In genomic region chr1:203795382-203796222, GRCh38 we compare ENCODE assay signal across 1 cellular context.
TF ChIP-seq lines count a peak whose summit lies in the region.

A gene with protein sequence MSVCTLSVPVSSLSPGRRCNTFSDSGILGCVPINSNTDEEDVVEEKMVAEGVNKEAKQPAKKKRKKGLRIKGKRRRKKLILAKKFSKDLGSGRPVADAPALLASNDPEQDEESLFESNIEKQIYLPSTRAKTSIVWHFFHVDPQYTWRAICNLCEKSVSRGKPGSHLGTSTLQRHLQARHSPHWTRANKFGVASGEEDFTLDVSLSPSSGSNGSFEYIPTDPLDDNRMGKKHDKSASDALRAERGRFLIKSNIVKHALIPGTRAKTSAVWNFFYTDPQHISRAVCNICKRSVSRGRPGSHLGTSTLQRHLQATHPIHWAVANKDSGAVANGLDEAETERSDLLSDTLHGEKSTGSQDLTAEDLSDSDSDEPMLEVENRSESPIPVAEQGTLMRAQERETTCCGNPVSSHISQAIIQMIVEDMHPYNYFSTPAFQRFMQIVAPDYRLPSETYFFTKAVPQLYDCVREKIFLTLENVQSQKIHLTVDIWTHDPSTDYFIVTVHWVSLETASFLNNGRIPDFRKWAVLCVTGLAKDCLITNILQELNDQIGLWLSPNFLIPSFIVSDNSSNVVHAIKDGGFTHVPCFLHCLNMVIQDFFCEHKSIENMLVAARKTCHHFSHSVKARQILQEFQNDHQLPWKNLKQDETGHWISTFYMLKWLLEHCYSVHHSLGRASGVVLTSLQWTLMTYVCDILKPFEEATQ (N-terminal part only) (plus strand): TSS chr1:203795623. CDS start chr1:203797523, 1,900 bp downstream.
TSS of gene ZC3H11A (plus strand) at chr1:203795623. CDS start at chr1:203817071, 21,448 bp downstream.

TF ChIP-seq in HEK293, 187 proteins besides CTCF, POLR2A, EP300 and RAD21 (continued from another document and continues in another):
- TF ChIP-seq HIC1 (tag by site-specific recombination; IDR thresholded peaks at IDR 0.05), result peak; percentile 69
- no peak for TF ChIP-seq ZNF624 (tag by site-specific recombination; IDR thresholded peaks at IDR 0.05)
- TF ChIP-seq ZNF140 (tag by site-specific recombination; IDR thresholded peaks at IDR 0.05), result no peak
- TF ChIP-seq, protein P1, sequence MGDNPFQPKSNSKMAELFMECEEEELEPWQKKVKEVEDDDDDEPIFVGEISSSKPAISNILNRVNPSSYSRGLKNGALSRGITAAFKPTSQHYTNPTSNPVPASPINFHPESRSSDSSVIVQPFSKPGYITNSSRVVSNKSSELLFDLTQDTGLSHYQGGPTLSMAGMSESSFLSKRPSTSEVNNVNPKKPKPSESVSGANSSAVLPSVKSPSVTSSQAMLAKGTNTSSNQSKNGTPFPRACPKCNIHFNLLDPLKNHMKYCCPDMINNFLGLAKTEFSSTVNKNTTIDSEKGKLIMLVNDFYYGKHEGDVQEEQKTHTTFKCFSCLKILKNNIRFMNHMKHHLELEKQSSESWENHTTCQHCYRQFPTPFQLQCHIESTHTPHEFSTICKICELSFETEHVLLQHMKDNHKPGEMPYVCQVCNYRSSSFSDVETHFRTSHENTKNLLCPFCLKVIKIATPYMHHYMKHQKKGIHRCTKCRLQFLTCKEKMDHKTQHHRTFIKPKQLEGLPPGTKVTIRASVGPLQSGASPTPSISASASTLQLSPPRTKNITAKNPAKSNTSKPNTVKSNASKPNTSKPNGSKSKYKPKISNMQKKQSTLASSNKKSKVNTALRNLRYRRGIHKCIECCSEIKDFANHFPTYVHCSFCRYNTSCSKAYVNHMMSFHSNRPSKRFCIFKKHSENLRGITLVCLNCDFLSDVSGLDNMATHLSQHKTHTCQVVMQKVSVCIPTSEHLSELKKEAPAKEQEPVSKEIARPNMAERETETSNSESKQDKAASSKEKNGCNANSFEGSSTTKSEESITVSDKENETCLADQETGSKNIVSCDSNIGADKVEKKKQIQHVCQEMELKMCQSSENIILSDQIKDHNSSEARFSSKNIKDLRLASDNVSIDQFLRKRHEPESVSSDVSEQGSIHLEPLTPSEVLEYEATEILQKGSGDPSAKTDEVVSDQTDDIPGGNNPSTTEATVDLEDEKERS (tag by site-specific recombination; IDR thresholded peaks at IDR 0.05), result no peak
- TF ChIP-seq WT1 (tag by site-specific recombination; IDR thresholded peaks at IDR 0.05), result no peak
- TF ChIP-seq ZNF629 (tag by site-specific recombination; IDR thresholded peaks at IDR 0.05), result peak; percentile 87
- TF ChIP-seq ZBTB48 (tag by site-specific recombination; IDR thresholded peaks at IDR 0.05), result no peak
- peak; percentile 39; the same call in 1 of the 2 replicates for TF ChIP-seq ZNF518A (tag by site-specific recombination; conservative IDR thresholded peaks at IDR 0.05; ENCODE audit: low read depth)
- no peak for TF ChIP-seq ZNF354C (tag by site-specific recombination; IDR thresholded peaks at IDR 0.05; ENCODE audit: borderline replicate concordance, low read depth)
- TF ChIP-seq ZNF560 (tag by site-specific recombination; IDR thresholded peaks at IDR 0.05; ENCODE audit: borderline replicate concordance), result no peak
- 0 out of 2 replicates have a peak, but pooled peaks have one; percentile 56 for TF ChIP-seq ZNF660 (tag by site-specific recombination; IDR thresholded peaks at IDR 0.05)
- no peak for TF ChIP-seq ZNF148 (tag by site-specific recombination; IDR thresholded peaks at IDR 0.05; ENCODE audit: borderline replicate concordance)
- no peak for TF ChIP-seq GFI1B (tag by site-specific recombination; IDR thresholded peaks at IDR 0.05)
- no peak for TF ChIP-seq ZNF585B (tag by site-specific recombination; IDR thresholded peaks at IDR 0.05)
- no peak for TF ChIP-seq ZNF157 (tag by site-specific recombination; IDR thresholded peaks at IDR 0.05)
- TF ChIP-seq YY1 (tag by site-specific recombination; IDR thresholded peaks at IDR 0.05), result peak; percentile 97
- TF ChIP-seq ZNF350 (tag by site-specific recombination; IDR thresholded peaks at IDR 0.05), result no peak
- no peak for TF ChIP-seq RBAK (tag by site-specific recombination; IDR thresholded peaks at IDR 0.05)
- TF ChIP-seq ZNF146 (tag by site-specific recombination; IDR thresholded peaks at IDR 0.05), result no peak
- TF ChIP-seq ZNF174 (tag by site-specific recombination; IDR thresholded peaks at IDR 0.05), result no peak
- TF ChIP-seq ZNF302 (tag by site-specific recombination; IDR thresholded peaks at IDR 0.05; ENCODE audit: low read depth), result no peak
- TF ChIP-seq PRDM10 (tag by site-specific recombination; IDR thresholded peaks at IDR 0.05), result no peak
- TF ChIP-seq SP2 (tag by site-specific recombination; IDR thresholded peaks at IDR 0.05), result peak; percentile 57
- TF ChIP-seq ZNF366 (tag by site-specific recombination; conservative IDR thresholded peaks at IDR 0.05), result 0 out of 2 replicates have a peak, but pooled peaks have one; percentile 8
- TF ChIP-seq, protein P2, sequence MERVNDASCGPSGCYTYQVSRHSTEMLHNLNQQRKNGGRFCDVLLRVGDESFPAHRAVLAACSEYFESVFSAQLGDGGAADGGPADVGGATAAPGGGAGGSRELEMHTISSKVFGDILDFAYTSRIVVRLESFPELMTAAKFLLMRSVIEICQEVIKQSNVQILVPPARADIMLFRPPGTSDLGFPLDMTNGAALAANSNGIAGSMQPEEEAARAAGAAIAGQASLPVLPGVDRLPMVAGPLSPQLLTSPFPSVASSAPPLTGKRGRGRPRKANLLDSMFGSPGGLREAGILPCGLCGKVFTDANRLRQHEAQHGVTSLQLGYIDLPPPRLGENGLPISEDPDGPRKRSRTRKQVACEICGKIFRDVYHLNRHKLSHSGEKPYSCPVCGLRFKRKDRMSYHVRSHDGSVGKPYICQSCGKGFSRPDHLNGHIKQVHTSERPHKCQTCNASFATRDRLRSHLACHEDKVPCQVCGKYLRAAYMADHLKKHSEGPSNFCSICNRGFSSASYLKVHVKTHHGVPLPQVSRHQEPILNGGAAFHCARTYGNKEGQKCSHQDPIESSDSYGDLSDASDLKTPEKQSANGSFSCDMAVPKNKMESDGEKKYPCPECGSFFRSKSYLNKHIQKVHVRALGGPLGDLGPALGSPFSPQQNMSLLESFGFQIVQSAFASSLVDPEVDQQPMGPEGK (tag by site-specific recombination; IDR thresholded peaks at IDR 0.05), result peak; percentile 37; the same call in 1 of the 2 replicates
- no peak for TF ChIP-seq ZNF626 (tag by site-specific recombination; IDR thresholded peaks at IDR 0.05)
- no peak for TF ChIP-seq GLI4 (tag by site-specific recombination; IDR thresholded peaks at IDR 0.05)
- TF ChIP-seq, protein P3, sequence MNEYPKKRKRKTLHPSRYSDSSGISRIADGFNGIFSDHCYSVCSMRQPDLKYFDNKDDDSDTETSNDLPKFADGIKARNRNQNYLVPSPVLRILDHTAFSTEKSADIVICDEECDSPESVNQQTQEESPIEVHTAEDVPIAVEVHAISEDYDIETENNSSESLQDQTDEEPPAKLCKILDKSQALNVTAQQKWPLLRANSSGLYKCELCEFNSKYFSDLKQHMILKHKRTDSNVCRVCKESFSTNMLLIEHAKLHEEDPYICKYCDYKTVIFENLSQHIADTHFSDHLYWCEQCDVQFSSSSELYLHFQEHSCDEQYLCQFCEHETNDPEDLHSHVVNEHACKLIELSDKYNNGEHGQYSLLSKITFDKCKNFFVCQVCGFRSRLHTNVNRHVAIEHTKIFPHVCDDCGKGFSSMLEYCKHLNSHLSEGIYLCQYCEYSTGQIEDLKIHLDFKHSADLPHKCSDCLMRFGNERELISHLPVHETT (tag by site-specific recombination; IDR thresholded peaks at IDR 0.05), result peak; percentile 64; the same call in 1 of the 2 replicates
- TF ChIP-seq ZNF266 (tag by site-specific recombination; IDR thresholded peaks at IDR 0.05; ENCODE audit: low read depth), result no peak
- no peak; the same call in 1 of the 2 replicates for TF ChIP-seq ZFP37 (tag by site-specific recombination; IDR thresholded peaks at IDR 0.05)
- no peak for TF ChIP-seq ZNF211 (tag by site-specific recombination; IDR thresholded peaks at IDR 0.05; ENCODE audit: low read depth)
- TF ChIP-seq ZNF138 (tag by site-specific recombination; IDR thresholded peaks at IDR 0.05; ENCODE audit: borderline replicate concordance), result no peak
- no peak for TF ChIP-seq ZNF792 (tag by site-specific recombination; IDR thresholded peaks at IDR 0.05)
- TF ChIP-seq ZFP3 (tag by site-specific recombination; IDR thresholded peaks at IDR 0.05; ENCODE audit: low read depth), result no peak
- no peak for TF ChIP-seq ZNF544 (tag by site-specific recombination; IDR thresholded peaks at IDR 0.05)
- no peak for TF ChIP-seq ZNF549 (tag by site-specific recombination; IDR thresholded peaks at IDR 0.05)
